ENCODE assay signal across 2 cellular contexts in the genomic region with DNA sequence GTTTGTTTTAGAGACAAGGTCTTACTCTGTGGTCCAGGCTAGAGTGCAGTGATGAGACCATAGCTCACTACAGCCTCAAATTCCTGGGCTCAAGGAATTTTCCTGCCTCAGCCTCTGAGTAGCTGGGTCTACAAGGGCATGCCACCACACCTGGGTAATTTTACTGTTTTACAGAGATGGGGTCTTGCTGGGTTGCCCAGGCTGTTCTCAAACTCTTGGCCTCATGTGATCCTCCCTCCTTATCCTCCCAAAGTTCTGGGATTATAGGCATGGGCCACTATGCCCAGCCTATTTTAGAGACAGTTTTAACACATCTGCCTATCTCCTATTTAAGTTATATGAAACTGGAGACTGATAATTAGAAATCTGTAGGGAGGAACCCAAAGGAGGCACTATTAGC.
TF ChIP-seq lines count a peak whose summit lies in the region.

No MANE protein-coding gene starts in this region.

TF ChIP-seq in GM23338, 12 proteins besides CTCF, POLR2A, EP300 and RAD21:
- TF ChIP-seq EZH2phosphoT487 (IDR thresholded peaks at IDR 0.05; ENCODE audit: unreplicated experiment) (no peak), ZNF331 (CRISPR knock-in tag; IDR thresholded peaks at IDR 0.05; ENCODE audit: low read depth) (no peak), CREB1 (CRISPR knock-in tag; IDR thresholded peaks at IDR 0.05; ENCODE audit: low read depth) (no peak), EZH2 (IDR thresholded peaks at IDR 0.05; ENCODE audit: low read depth, unreplicated experiment) (no peak), STAT1 (IDR thresholded peaks at IDR 0.05; ENCODE audit: unreplicated experiment) (no peak)

TF ChIP-seq in H1, 55 proteins besides CTCF, POLR2A, EP300 and RAD21:
- TF ChIP-seq MAX (IDR thresholded peaks at IDR 0.05): no peak
- TF ChIP-seq SUZ12 (IDR thresholded peaks at IDR 0.05; ENCODE audit: low read length): no peak
- no peak for TF ChIP-seq BRCA1 (IDR thresholded peaks at IDR 0.05; ENCODE audit: low read depth, low read length)
- no peak for TF ChIP-seq NANOG (IDR thresholded peaks at IDR 0.05; ENCODE audit: insufficient read depth, low read depth, low read length, poor library complexity, severe bottlenecking)
- no peak for TF ChIP-seq MAFK (IDR thresholded peaks at IDR 0.05; ENCODE audit: low read depth, low read length)
- no peak for TF ChIP-seq CBX5 (IDR thresholded peaks at IDR 0.05; ENCODE audit: low read depth, low read length)
- TF ChIP-seq ASH2L (IDR thresholded peaks at IDR 0.05; ENCODE audit: low read length): no peak
